ENCODE assay signal across 30 cellular contexts in the genomic region with DNA sequence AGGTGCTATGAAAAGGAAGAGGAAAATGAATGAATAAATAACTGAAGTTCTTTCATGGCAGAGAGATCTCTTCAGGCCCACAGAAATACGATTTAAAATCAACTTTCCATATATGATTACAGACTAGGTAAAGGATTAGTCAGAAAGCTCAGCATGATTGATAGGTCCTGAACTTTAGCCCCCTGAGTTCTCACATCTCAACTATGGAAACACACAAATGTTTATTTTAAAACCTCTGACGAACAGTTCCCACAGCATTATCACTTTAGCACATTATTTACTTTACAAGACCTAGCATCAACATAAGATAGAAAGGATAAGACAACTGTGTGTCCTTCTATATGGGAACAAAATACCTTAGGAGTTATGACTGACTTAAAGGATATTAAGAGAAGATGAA.
"Had no signal": no experiment of that assay in that cellular context is flagged by ENCODE, and none has a peak within 500 bp of the region (broad histone marks: within the 10 kb centered on the region; RNA-seq: fewer than 3 reads in every experiment).

No MANE protein-coding gene starts in this region.

- H3K4me1 Mint-ChIP-seq: activated CD4-positive, alpha-beta T cell treated with anti-CD3 and anti-CD28 coated beads, Interleukin-2, amount 10 ng/mL, durations not matched to agents 7 days and 5 days; natural killer cell; stimulated activated memory B cell treated with anti-CD40 and anti-IgM and Interleukin-4, amounts not matched to agents 10 μg/mL and 1 μg/mL and 100 μg/mL, for 72 hours; stimulated activated naive CD8-positive, alpha-beta T cell treated with anti-CD3 and anti-CD28 coated beads, Interleukin-15, amount 100 ng/mL, for 72 hours had no signal

- H3K9me3 Mint-ChIP-seq: activated CD4-positive, alpha-beta T cell treated with anti-CD3 and anti-CD28 coated beads, Interleukin-2, amount 10 ng/mL, durations not matched to agents 7 days and 5 days; activated CD8-positive, alpha-beta T cell treated with anti-CD3 and anti-CD28 coated beads for 36 hours; type B pancreatic cell had no signal

- H3K9me3 ChIP-seq: colonic mucosa, esophagus squamous epithelium, uterus had no signal

- DNase-seq: activated CD4-positive, alpha-beta T cell treated with anti-CD3 and anti-CD28 coated beads, Interleukin-2, amount 10 ng/mL, durations not matched to agents 7 days and 5 days; activated CD4-positive, CD25-positive, alpha-beta regulatory T cell treated with anti-CD3 and anti-CD28 coated beads, Interleukin-2, amount 50 U/mL, for 72 hours; activated CD8-positive, alpha-beta T cell treated with anti-CD3 and anti-CD28 coated beads for 36 hours; activated naive CD4-positive, alpha-beta T cell; activated T-cell treated with anti-CD3 and anti-CD28 coated beads, Interleukin-2, amount 50 U/mL, for 4 hours; anterior cingulate cortex; cerebellar nuclear complex; colonic mucosa; effector CD8-positive, alpha-beta T cell; esophagus squamous epithelium; foreskin melanocyte; islet precursor cell; mammary epithelial cell; midbrain; natural killer cell; posterior cingulate gyrus; stimulated activated CD4-positive, alpha-beta T cell treated with anti-CD3 and anti-CD28 coated beads, Interleukin-1b, Interleukin-23, amount 100 ng/mL, for 48 hours; stimulated activated CD4-positive, alpha-beta T cell treated with anti-CD3 and anti-CD28 coated beads, Interleukin-4, amount 100 ng/mL, for 4 hours; stimulated activated CD8-positive, alpha-beta memory T cell treated with anti-CD3 and anti-CD28 coated beads, Interleukin-4, amount 100 ng/mL, for 48 hours; stimulated activated naive CD8-positive, alpha-beta T cell treated with anti-CD3 and anti-CD28 coated beads, Interleukin-15, amount 100 ng/mL, for 72 hours; substantia nigra; T-helper 2 cell; uterus had no signal

- H3K36me3 ChIP-seq: colonic mucosa, esophagus squamous epithelium, uterus had no signal

- H3K4me3 ChIP-seq: colonic mucosa, esophagus squamous epithelium, skin epidermis, uterus had no signal

- H3K27ac ChIP-seq: colonic mucosa, epithelial cell of prostate, esophagus squamous epithelium, skin epidermis, uterus had no signal

- H3K27me3 ChIP-seq: colonic mucosa, uterus had no signal

- FAIRE-seq: endometrium had no signal

- H3K4me3 Mint-ChIP-seq: activated CD4-positive, alpha-beta T cell treated with anti-CD3 and anti-CD28 coated beads, Interleukin-2, amount 10 ng/mL, durations not matched to agents 7 days and 5 days; activated CD8-positive, alpha-beta T cell treated with anti-CD3 and anti-CD28 coated beads for 36 hours; activated T-cell treated with anti-CD3 and anti-CD28 coated beads, Interleukin-2, amount 50 U/mL, for 4 hours; natural killer cell; stimulated activated memory B cell treated with anti-CD40 and anti-IgM and Interleukin-4, amounts not matched to agents 10 μg/mL and 1 μg/mL and 100 μg/mL, for 72 hours; stimulated activated naive CD8-positive, alpha-beta T cell treated with anti-CD3 and anti-CD28 coated beads, Interleukin-15, amount 100 ng/mL, for 72 hours; type B pancreatic cell had no signal

- H3K36me3 Mint-ChIP-seq: stimulated activated memory B cell treated with anti-CD40 and anti-IgM and Interleukin-4, amounts not matched to agents 10 μg/mL and 1 μg/mL and 100 μg/mL, for 72 hours; type B pancreatic cell had no signal

- ATAC-seq: activated CD8-positive, alpha-beta T cell treated with anti-CD3 and anti-CD28 coated beads for 36 hours; activated naive CD4-positive, alpha-beta T cell treated with anti-CD3 and anti-CD28 coated beads, Interleukin-2, amount 50 U/mL, for 72 hours; activated T-cell treated with anti-CD3 and anti-CD28 coated beads, Interleukin-2, amount 50 U/mL, for 4 hours; natural killer cell; sciatic nerve; stimulated activated memory B cell treated with anti-CD40 and anti-IgM and Interleukin-4, amounts not matched to agents 10 μg/mL and 1 μg/mL and 100 μg/mL, for 72 hours; stimulated activated naive CD8-positive, alpha-beta T cell treated with anti-CD3 and anti-CD28 coated beads, Interleukin-15, amount 100 ng/mL, for 72 hours had no signal

- H3K27ac Mint-ChIP-seq: activated CD4-positive, alpha-beta T cell treated with anti-CD3 and anti-CD28 coated beads, Interleukin-2, amount 10 ng/mL, durations not matched to agents 7 days and 5 days; activated CD8-positive, alpha-beta T cell treated with anti-CD3 and anti-CD28 coated beads for 36 hours; activated naive CD4-positive, alpha-beta T cell treated with anti-CD3 and anti-CD28 coated beads, Interleukin-2, amount 50 U/mL, for 72 hours; natural killer cell; stimulated activated memory B cell treated with anti-CD40 and anti-IgM and Interleukin-4, amounts not matched to agents 10 μg/mL and 1 μg/mL and 100 μg/mL, for 72 hours; stimulated activated naive CD8-positive, alpha-beta T cell treated with anti-CD3 and anti-CD28 coated beads, Interleukin-15, amount 100 ng/mL, for 72 hours; type B pancreatic cell had no signal

- H3K27me3 Mint-ChIP-seq: type B pancreatic cell had no signal

- H3K4me1 ChIP-seq: colonic mucosa, esophagus squamous epithelium, uterus had no signal
